Comparison of ENCODE assay signal across 17 cellular contexts in genomic region chr7:98323597-98324322, GRCh38. TPM values are rescaled to one million over a fixed set of nuclear protein-coding genes. Genes with fewer than 3 reads are reported as not detected.
DNase-seq lines count a peak whose midpoint lies in the region; ATAC-seq, FAIRE-seq and TF ChIP-seq lines count a peak whose summit lies in the region.
"Had no signal": no experiment of that assay in that cellular context is flagged by ENCODE, and none has a peak within 500 bp of the region (broad histone marks: within the 10 kb centered on the region; RNA-seq: fewer than 3 reads in every experiment).

No MANE protein-coding gene starts in this region.

- H3K36me3 Mint-ChIP-seq in activated CD4-positive, alpha-beta T cell treated with anti-CD3 and anti-CD28 coated beads for 36 hours (ENCODE audit: low read depth) = no peaks in the 10 kb centered on the region
- no peaks in the 10 kb centered on the region for H3K36me3 Mint-ChIP-seq in activated CD4-positive, alpha-beta T cell treated with anti-CD3 and anti-CD28 coated beads, Interleukin-2, amount 10 ng/mL, durations not matched to agents 24 days and 14 days (ENCODE audit: low read depth)
- H3K36me3 Mint-ChIP-seq: immature natural killer cell, naive B cell had no signal

- H3K56ac ChIP-seq in H1 (replicated peaks; ENCODE audit: insufficient read length, low read depth, low read length) = no peak overlapping the region

- peak overlapping the region; percentile 57; the same call in 1 of the 2 replicates for H3K27ac ChIP-seq in H1 (ENCODE audit: low read depth, low read length)
- H3K27ac ChIP-seq in lower lobe of right lung = no peak overlapping the region
- H3K27ac ChIP-seq: cardiac muscle cell, spleen had no signal

- H2BK15ac ChIP-seq in H1 (ENCODE audit: low read length) = no peak overlapping the region

- H4K20me1 ChIP-seq in H1 (replicated peaks in 1 of 2; ENCODE audit: control insufficient read depth in 1 of 2, insufficient read depth in 2 of 2, low read length in 2 of 2) = peaks cover 4% of the 10 kb centered on the region in 2 experiments

- no peak overlapping the region for H2AK5ac ChIP-seq in H1 (ENCODE audit: low read depth, low read length)

- H2BK5ac ChIP-seq in H1 (ENCODE audit: low read depth, low read length) = peak overlapping the region; percentile 28; the same call in 1 of the 2 replicates

- H3K27me3 ChIP-seq in H1 (replicated peaks in 1 of 4; ENCODE audit: control insufficient read depth in 3 of 4, extremely low read depth in 1 of 4, insufficient read depth in 3 of 4, low read length in 3 of 4) = no peaks in the 10 kb centered on the region
- no peaks in the 10 kb centered on the region for H3K27me3 ChIP-seq in lower lobe of right lung (ENCODE audit: low read depth)
- H3K27me3 ChIP-seq: cardiac muscle cell had no signal

- H4K5ac ChIP-seq in H1 (ENCODE audit: insufficient read length, low read depth, low read length) = peak overlapping the region; percentile 45

- FAIRE-seq in H1 (lab: Jason Lieb, UNC) (peak; percentile 55), GM12891 (lab: Jason Lieb, UNC) (no peak)
- FAIRE-seq: A204.1, D721Med had no signal

- H2BK120ac ChIP-seq in H1 (replicated peaks; ENCODE audit: low read depth, low read length) = peak overlapping the region; percentile 15

- H3K36me3 ChIP-seq in H1 (ENCODE audit: control insufficient read depth in 2 of 4, insufficient read depth in 4 of 4, low read length in 3 of 4) (no peaks in the 10 kb centered on the region), lower lobe of right lung (no peaks in the 10 kb centered on the region)
- H3K36me3 ChIP-seq: cardiac muscle cell had no signal

- DNase-seq in activated CD4-positive, alpha-beta T cell treated with anti-CD3 and anti-CD28 coated beads for 36 hours = peak; percentile 13
- DNase-seq in activated CD4-positive, alpha-beta T cell treated with anti-CD3 and anti-CD28 coated beads, Interleukin-2, amount 10 ng/mL, durations not matched to agents 24 days and 14 days = no peak
- DNase-seq in H1 (ENCODE audit: low read depth in 1 of 2, low spot score in 2 of 2) (peak; percentile 33 to 71), lower lobe of right lung (no peak), superior temporal gyrus (ENCODE audit: extremely low spot score) (peak; percentile 10), GM12891 (ENCODE audit: insufficient read length, low spot score) (no peak), NCI-H1048 (lab: John Stamatoyannopoulos, UW) (no peak)
- DNase-seq: immature natural killer cell, KG1, naive B cell, NCI-H2029, spleen had no signal

- WGBS in H1 (ENCODE audit: extremely low coverage in 1 of 2, insufficient coverage in 1 of 2, insufficient read length in 1 of 2, insufficient replicate concordance in 2 of 2, low coverage in 1 of 2, low lambda C conversion rate in 2 of 2, missing lambda C conversion rate in 1 of 2), 2 experiments = 28% methylated on average over 28 of the region's 28 CpGs; no CpG with 5 or more reads in 1 of the 2 experiments

- peak overlapping the region in 3 of 4 experiments; percentile 34 to 49 (median 40); a peak in 5 of 7 replicates for H3K9ac ChIP-seq in H1 (replicated peaks in 1 of 4; ENCODE audit: extremely low read depth in 1 of 4, low read depth in 3 of 4, low read length in 3 of 4)

- no peak overlapping the region for H3K23ac ChIP-seq in H1 (ENCODE audit: insufficient read length)

- intact Hi-C loops in activated CD4-positive, alpha-beta T cell treated with anti-CD3 and anti-CD28 coated beads for 36 hours (cut with DNase I, micrococcal nuclease) = no loop called here
- intact Hi-C loops in activated CD4-positive, alpha-beta T cell treated with anti-CD3 and anti-CD28 coated beads, Interleukin-2, amount 10 ng/mL, durations not matched to agents 24 days and 14 days (cut with micrococcal nuclease) = no loop called here
- intact Hi-C loops in lower lobe of right lung (cut with DNase I) = no loop called here

- no peaks in the 10 kb centered on the region for H3K9me3 Mint-ChIP-seq in activated CD4-positive, alpha-beta T cell treated with anti-CD3 and anti-CD28 coated beads for 36 hours (ENCODE audit: low read depth)
- no peaks in the 10 kb centered on the region for H3K9me3 Mint-ChIP-seq in activated CD4-positive, alpha-beta T cell treated with anti-CD3 and anti-CD28 coated beads, Interleukin-2, amount 10 ng/mL, durations not matched to agents 24 days and 14 days
- H3K9me3 Mint-ChIP-seq: immature natural killer cell, naive B cell had no signal

- H3K4me2 ChIP-seq in H1 (ENCODE audit: insufficient read depth in 1 of 2, low read depth in 2 of 2, low read length in 2 of 2) = peak overlapping the region; percentile 59 to 83

- TF ChIP-seq RAD21 in H1 (IDR thresholded peaks at IDR 0.05 in 1 of 2, conservative IDR thresholded peaks at IDR 0.05 in 1 of 2; ENCODE audit: low read depth in 2 of 2, low read length in 2 of 2) = peak; percentile 18 to 21; a peak in 1 of 4 replicates

- peak; percentile 58 for ATAC-seq in activated CD4-positive, alpha-beta T cell treated with anti-CD3 and anti-CD28 coated beads for 36 hours
- ATAC-seq in lower lobe of right lung (no peak), HG02840 (IDR thresholded peaks at IDR 0.05; ENCODE audit: low FRiP score, unreplicated experiment) (no peak)
- ATAC-seq: activated CD4-positive, CD25-positive, alpha-beta regulatory T cell treated with anti-CD3 and anti-CD28 coated beads, Interleukin-2, amount 50 U/mL, for 24 hours had no signal

- no peaks in the 10 kb centered on the region for H3K4me1 Mint-ChIP-seq in activated CD4-positive, alpha-beta T cell treated with anti-CD3 and anti-CD28 coated beads for 36 hours
- H3K4me1 Mint-ChIP-seq in activated CD4-positive, alpha-beta T cell treated with anti-CD3 and anti-CD28 coated beads, Interleukin-2, amount 10 ng/mL, durations not matched to agents 24 days and 14 days = no peaks in the 10 kb centered on the region
- H3K4me1 Mint-ChIP-seq: immature natural killer cell had no signal

- H4K8ac ChIP-seq in H1 (ENCODE audit: extremely low read depth, insufficient read depth, low read length) = no peak overlapping the region

- peak overlapping the region; percentile 41; the same call in 1 of the 2 replicates for H3K18ac ChIP-seq in H1 (ENCODE audit: extremely low read depth, low read length)

- CTCF ChIA-PET in activated CD4-positive, alpha-beta T cell treated with anti-CD3 and anti-CD28 coated beads for 36 hours (lab: Charles Lee) = interaction anchor here (1.1 kb wide), 1 partner anchor 18 kb away, joined by 3 read pairs; no protein-coding TSS in a partner anchor
- CTCF ChIA-PET in H1 (lab: Charles Lee; ENCODE audit: partially characterized antibody) = interaction anchor here (0.8 to 6.9 kb wide), 9 partner anchors 10 to 82 kb away, joined by 3 to 48 read pairs (median 3); partner anchors contain the start of gene BAIAP2L1

- H3K23me2 ChIP-seq in H1 (ENCODE audit: low read depth, low read length) = no peaks in the 10 kb centered on the region

- peaks cover 0 to 48% of the 10 kb centered on the region in 2 experiments; a peak in 2 of 4 replicates for H3K79me2 ChIP-seq in H1 (ENCODE audit: control insufficient read depth in 1 of 2, insufficient read depth in 2 of 2, low read length in 2 of 2)

- H3K4ac ChIP-seq in H1 (replicated peaks; ENCODE audit: insufficient read length, low read depth, low read length) = peak overlapping the region; percentile 45

- TF ChIP-seq EP300 in H1 (IDR thresholded peaks at IDR 0.05; ENCODE audit: borderline replicate concordance in 1 of 2, low read depth in 2 of 2, low read length in 2 of 2) = peak in 1 of 2 experiments; percentile 71; a peak in 1 of 3 replicates

- H3K79me1 ChIP-seq in H1 (ENCODE audit: low read depth, low read length) = peaks cover 3% of the 10 kb centered on the region

- H2BK20ac ChIP-seq in H1 (ENCODE audit: low read length) = no peak overlapping the region

- H3K14ac ChIP-seq in H1 (ENCODE audit: insufficient read length) = no peak overlapping the region

- H4K91ac ChIP-seq in H1 (replicated peaks; ENCODE audit: insufficient read length, low read length) = peak overlapping the region; percentile 33

- H2BK12ac ChIP-seq in H1 (ENCODE audit: low read depth, low read length) = no peak overlapping the region

- H2AFZ ChIP-seq in H1 (ENCODE audit: low read length) = no peak overlapping the region

- no peaks in the 10 kb centered on the region for H3K9me3 ChIP-seq in H1 (ENCODE audit: insufficient read depth in 2 of 2, low read depth in 1 of 2, low read length in 1 of 2)
- no peaks in the 10 kb centered on the region for H3K9me3 ChIP-seq in lower lobe of right lung
- H3K9me3 ChIP-seq: spleen had no signal

- POLR2A ChIA-PET in activated CD4-positive, alpha-beta T cell treated with anti-CD3 and anti-CD28 coated beads for 36 hours (lab: Charles Lee) = no interaction called here
- POLR2A ChIA-PET in H1 (lab: Charles Lee; ENCODE audit: partially characterized antibody) = interaction anchor here (0.6 to 2.6 kb wide), 7 partner anchors 10 to 259 kb away, joined by 3 to 16 read pairs (median 4); partner anchors contain the start of gene BAIAP2L1

- H3K4me1 ChIP-seq in H1 (replicated peaks in 1 of 4; ENCODE audit: control insufficient read depth in 3 of 4, insufficient read depth in 4 of 4, low read length in 3 of 4) (peaks cover 4 to 17% (median 10%) of the 10 kb centered on the region in 4 experiments), lower lobe of right lung (no peaks in the 10 kb centered on the region)
- H3K4me1 ChIP-seq: spleen had no signal

- H3K4me3 Mint-ChIP-seq in activated CD4-positive, alpha-beta T cell treated with anti-CD3 and anti-CD28 coated beads for 36 hours = no peak overlapping the region
- no peak overlapping the region for H3K4me3 Mint-ChIP-seq in activated CD4-positive, alpha-beta T cell treated with anti-CD3 and anti-CD28 coated beads, Interleukin-2, amount 10 ng/mL, durations not matched to agents 24 days and 14 days
- H3K4me3 Mint-ChIP-seq: immature natural killer cell had no signal

- TF ChIP-seq POLR2A in H1 (IDR thresholded peaks at IDR 0.05; ENCODE audit: control extremely low read depth in 1 of 2, low read depth in 2 of 2, low read length in 2 of 2) (peak in 1 of 2 experiments; percentile 67; a peak in 2 of 3 replicates), GM12891 (IDR thresholded peaks at IDR 0.05; ENCODE audit: low read depth, low read length) (no peak)

- peak overlapping the region in 2 of 4 experiments; percentile 9 to 49; a peak in 3 of 8 replicates for H3K4me3 ChIP-seq in H1 (ENCODE audit: extremely low read depth in 1 of 4, insufficient read depth in 2 of 4, low read depth in 3 of 4, low read length in 4 of 4)
- H3K4me3 ChIP-seq in lower lobe of right lung = peak overlapping the region; percentile 14
- H3K4me3 ChIP-seq: cardiac muscle cell, spleen had no signal

- no peak overlapping the region for H3K27ac Mint-ChIP-seq in activated CD4-positive, alpha-beta T cell treated with anti-CD3 and anti-CD28 coated beads for 36 hours
- no peak overlapping the region for H3K27ac Mint-ChIP-seq in activated CD4-positive, alpha-beta T cell treated with anti-CD3 and anti-CD28 coated beads, Interleukin-2, amount 10 ng/mL, durations not matched to agents 24 days and 14 days
- H3K27ac Mint-ChIP-seq: immature natural killer cell had no signal

- no peak; a peak in 1 of 4 replicates for TF ChIP-seq CTCF in H1 (IDR thresholded peaks at IDR 0.05; ENCODE audit: control extremely low read depth in 1 of 3, insufficient read depth in 1 of 3, low read depth in 1 of 3, low read length in 3 of 3)
- no peak for TF ChIP-seq CTCF in lower lobe of right lung (IDR thresholded peaks at IDR 0.05)

- peaks cover 14% of the 10 kb centered on the region for H3K27me3 Mint-ChIP-seq in activated CD4-positive, alpha-beta T cell treated with anti-CD3 and anti-CD28 coated beads for 36 hours
- H3K27me3 Mint-ChIP-seq in activated CD4-positive, alpha-beta T cell treated with anti-CD3 and anti-CD28 coated beads, Interleukin-2, amount 10 ng/mL, durations not matched to agents 24 days and 14 days = peaks cover 3% of the 10 kb centered on the region

RNA-seq across cellular contexts. Expression of gene BRI3, which starts 42.3 kb away (rescaled TPM):
- total RNA-seq in activated CD4-positive, alpha-beta T cell treated with anti-CD3 and anti-CD28 coated beads for 36 hours = 10 to 100 TPM; 45.1 to 47.6 TPM
- total RNA-seq in activated CD4-positive, alpha-beta T cell treated with anti-CD3 and anti-CD28 coated beads, Interleukin-2, amount 10 ng/mL, durations not matched to agents 24 days and 14 days = 66.8 and 70.3 TPM in 2 replicates
- 93.4 and 94.0 TPM in 2 replicates for total RNA-seq in H1 (2021; fragmentation: NEBNext Ultra II Directional; extraction: Animal tissue kit (Norgen Biotek cat#: 25700))
- polyA plus RNA-seq in H1 (2011; rRNA removed) = 77.5 and 98.4 TPM in 2 replicates
- polyA plus RNA-seq in H1 (2011; cell fraction: cytosol; rRNA removed) = 51.4 TPM
- 76.2 TPM for polyA plus RNA-seq in H1 (2011; cell fraction: nucleus; rRNA removed)
- 80.0 to 96.4 TPM (median 93.0 TPM) in 4 replicates for polyA plus RNA-seq in H1 (2012, experiment 1 of 2)
- 151 TPM for polyA plus RNA-seq in H1 (2012, experiment 2 of 2)
- polyA plus RNA-seq in H1 (2013, experiment 1 of 2) = 114 TPM
- 115 TPM for polyA plus RNA-seq in H1 (2013, experiment 2 of 2)
- 38.1 and 52.1 TPM in 2 replicates for polyA minus RNA-seq in H1 (2011; rRNA and poly(A)+ RNA removed)
- 36.2 TPM for polyA minus RNA-seq in H1 (2011; cell fraction: cytosol; rRNA and poly(A)+ RNA removed)
- 29.3 TPM for polyA minus RNA-seq in H1 (2011; cell fraction: nucleus; rRNA and poly(A)+ RNA removed)
- total RNA-seq in lower lobe of right lung = 516 TPM
- polyA plus RNA-seq in GM12891 (2012; ENCODE audit: low read depth, missing spikeins) = 55.4 TPM

Comparison
In these comparisons a context has a peak if more than half of its experiments do, and no peak if none do; other contexts are left out.
1. DNase-seq: peak in activated CD4-positive, alpha-beta T cell treated with anti-CD3 and anti-CD28 coated beads for 36 hours (single experiment), H1 (2 of 2) and superior temporal gyrus (single experiment); none in activated CD4-positive, alpha-beta T cell treated with anti-CD3 and anti-CD28 coated beads, Interleukin-2, amount 10 ng/mL, durations not matched to agents 24 days and 14 days (single experiment), lower lobe of right lung (single experiment), GM12891 (single experiment) and NCI-H1048 (single experiment).